9 cellular contexts compared by ENCODE assay signal in genomic region chr3:113231827-113232253, GRCh38. TPM values are rescaled to one million over a fixed set of nuclear protein-coding genes. Genes with fewer than 3 reads are reported as not detected.
DNase-seq lines count a peak whose midpoint lies in the region; ATAC-seq and TF ChIP-seq lines count a peak whose summit lies in the region.
"Had no signal": no experiment of that assay in that cellular context is flagged by ENCODE, and none has a peak within 500 bp of the region (broad histone marks: within the 10 kb centered on the region; RNA-seq: fewer than 3 reads in every experiment).

No MANE protein-coding gene starts in this region.

- H3K14ac ChIP-seq in H9 (ENCODE audit: insufficient read depth, low read length) = 0 out of 2 replicates have a peak overlapping the region, but pooled peaks have one; percentile 12

- H4K5ac ChIP-seq in H9 (ENCODE audit: insufficient read length, low read depth, low read length) = no peak overlapping the region

- H3K18ac ChIP-seq in H9 (ENCODE audit: insufficient read length, low read depth, low read length) = peak overlapping the region; percentile 54

- H3K9me3 Mint-ChIP-seq in H9 = no peaks in the 10 kb centered on the region
- H3K9me3 Mint-ChIP-seq: dendritic cell treated with granulocyte-macrophage colony-stimulating factor and Interleukin-4, amounts not matched to agents 40 ng/mL and 50 ng/mL, for 4 days had no signal

- H3K27me3 ChIP-seq in H9 (ENCODE audit: insufficient read depth, low read length) = no peaks in the 10 kb centered on the region

- H3K56ac ChIP-seq in H9 (ENCODE audit: insufficient read length, low read depth, low read length) = no peak overlapping the region

- DNase-seq in H9 (peak; percentile 47), NCI-H345 (lab: John Stamatoyannopoulos, UW) (peak; percentile 83), epithelial cell of esophagus (ENCODE audit: low read depth) (peak; percentile 91), retinal pigment epithelial cell (ENCODE audit: low read depth) (peak; percentile 73), SKM-1 (lab: John Stamatoyannopoulos, UW; ENCODE audit: unreplicated experiment) (no peak), occipital lobe (lab: John Stamatoyannopoulos, UW) (no peak)
- DNase-seq in activated CD8-positive, alpha-beta memory T cell treated with anti-CD3 and anti-CD28 coated beads, Interleukin-2, amount 50 U/mL, for 48 hours = no peak

- no peak overlapping the region for H3T11ph ChIP-seq in H9 (ENCODE audit: low read length)

- no peaks in the 10 kb centered on the region for H3K23me2 ChIP-seq in H9 (ENCODE audit: insufficient read length, low read depth, low read length, poor library complexity, severe bottlenecking)

- no peak overlapping the region for H3K9ac ChIP-seq in H9 (ENCODE audit: extremely low read depth, insufficient read length, low read length)

- H3K4ac ChIP-seq in H9 (ENCODE audit: low read depth, low read length) = no peak overlapping the region

- no peak overlapping the region; a peak in 1 of 5 replicates for H3K4me3 Mint-ChIP-seq in H9
- H3K4me3 Mint-ChIP-seq: dendritic cell treated with granulocyte-macrophage colony-stimulating factor and Interleukin-4, amounts not matched to agents 40 ng/mL and 50 ng/mL, for 4 days had no signal

- H2BK5ac ChIP-seq in H9 (ENCODE audit: insufficient read length, low read length) = no peak overlapping the region

- no peak overlapping the region for H2AK5ac ChIP-seq in H9 (ENCODE audit: insufficient read length, low read length)

- H2AFZ ChIP-seq in H9 (ENCODE audit: low read length) = no peak overlapping the region

- H3K79me1 ChIP-seq in H9 (ENCODE audit: insufficient read depth, low read depth, low read length, poor library complexity, severe bottlenecking) = no peaks in the 10 kb centered on the region

- no peak overlapping the region for H3K23ac ChIP-seq in H9 (ENCODE audit: insufficient read length, low read depth, low read length)

- H3K79me2 ChIP-seq in H9 (ENCODE audit: insufficient read depth, low read length) = no peaks in the 10 kb centered on the region

- H4K8ac ChIP-seq in H9 (replicated peaks; ENCODE audit: insufficient read length, low read depth, low read length) = no peak overlapping the region

- no peak for ATAC-seq in HG02678 (IDR thresholded peaks at IDR 0.05; ENCODE audit: unreplicated experiment)

- H4K20me1 ChIP-seq in H9 (ENCODE audit: control insufficient read depth, insufficient read depth, insufficient read length) = no peaks in the 10 kb centered on the region

- H2BK15ac ChIP-seq in H9 (ENCODE audit: low read depth, low read length) = no peak overlapping the region

- no peak overlapping the region for H3K4me2 ChIP-seq in H9 (ENCODE audit: insufficient read depth, insufficient read length, low read length)

- H4K91ac ChIP-seq in H9 (ENCODE audit: insufficient read length, low read depth, low read length) = no peak overlapping the region

- H3K27ac ChIP-seq in H9 (ENCODE audit: insufficient read length, low read depth, low read length) = no peak overlapping the region

- H2BK20ac ChIP-seq in H9 (ENCODE audit: low read depth, low read length, poor library complexity, severe bottlenecking) = no peak overlapping the region

- peak overlapping the region in 1 of 3 experiments; percentile 71; a peak in 2 of 7 replicates for H3K27ac Mint-ChIP-seq in H9
- H3K27ac Mint-ChIP-seq: dendritic cell treated with granulocyte-macrophage colony-stimulating factor and Interleukin-4, amounts not matched to agents 40 ng/mL and 50 ng/mL, for 4 days had no signal

- no peak overlapping the region for H2BK120ac ChIP-seq in H9 (ENCODE audit: low read depth, low read length, poor library complexity, severe bottlenecking)

- H3K27me3 Mint-ChIP-seq in H9 (ENCODE audit: low read depth) = no peaks in the 10 kb centered on the region
- H3K27me3 Mint-ChIP-seq: dendritic cell treated with granulocyte-macrophage colony-stimulating factor and Interleukin-4, amounts not matched to agents 40 ng/mL and 50 ng/mL, for 4 days had no signal

- no peaks in the 10 kb centered on the region for H3K9me3 ChIP-seq in H9 (ENCODE audit: control insufficient read depth, low read depth, low read length)

- no CpG with 5 or more reads among the region's 1 CpG for WGBS in H9 (ENCODE audit: extremely low coverage, insufficient read length, low lambda C conversion rate)

- no peak overlapping the region for H3K4me3 ChIP-seq in epithelial cell of esophagus (ENCODE audit: low read length)
- H3K4me3 ChIP-seq in retinal pigment epithelial cell (ENCODE audit: low read length) = no peak overlapping the region

- H3K36me3 Mint-ChIP-seq in H9 (ENCODE audit: insufficient read depth in 1 of 3, low read depth in 3 of 3) = no peaks in the 10 kb centered on the region

- H3K4me1 Mint-ChIP-seq in H9 = peaks cover 34 to 36% of the 10 kb centered on the region in 2 experiments

- H2BK12ac ChIP-seq in H9 (ENCODE audit: insufficient read length, low read depth, low read length) = no peak overlapping the region

- peaks cover 6% of the 10 kb centered on the region for H3K4me1 ChIP-seq in H9 (ENCODE audit: insufficient read depth, low read length)

- TF ChIP-seq CTCF in H9 (conservative IDR thresholded peaks at IDR 0.05) (no peak), epithelial cell of esophagus (IDR thresholded peaks at IDR 0.05; ENCODE audit: insufficient read depth, low read depth, low read length, missing control alignments) (no peak), retinal pigment epithelial cell (conservative IDR thresholded peaks at IDR 0.05; ENCODE audit: low read depth, low read length) (no peak)

RNA-seq across cellular contexts. Expression of gene BOC, which starts 20.5 kb away (rescaled TPM):
- total RNA-seq in H9 (2021) (3.5 and 4.0 TPM in 2 replicates), occipital lobe (11.2 TPM)

Comparison
In these comparisons a context has a peak if more than half of its experiments do, and no peak if none do; other contexts are left out.
1. DNase-seq: peak in H9 (single experiment), NCI-H345 (single experiment), epithelial cell of esophagus (single experiment) and retinal pigment epithelial cell (single experiment); none in SKM-1 (single experiment), activated CD8-positive, alpha-beta memory T cell treated with anti-CD3 and anti-CD28 coated beads, Interleukin-2, amount 50 U/mL, for 48 hours (single experiment) and occipital lobe (single experiment).